13 cellular contexts compared by ENCODE assay signal in genomic region chr4:172042714-172043114, GRCh38.
DNase-seq lines count a peak whose midpoint lies in the region; ATAC-seq and TF ChIP-seq lines count a peak whose summit lies in the region.
"Had no signal": no experiment of that assay in that cellular context is flagged by ENCODE, and none has a peak within 500 bp of the region (broad histone marks: within the 10 kb centered on the region; RNA-seq: fewer than 3 reads in every experiment).

No MANE protein-coding gene starts in this region.

- H3K4me3 ChIP-seq in SJCRH30: no peak overlapping the region
- H3K4me3 ChIP-seq in mucosa of descending colon: no peak overlapping the region
- H3K4me3 ChIP-seq in tibial artery: no peak overlapping the region
- H3K4me3 ChIP-seq: right atrium auricular region had no signal

- intact Hi-C loops in mucosa of descending colon (cut with DNase I, micrococcal nuclease) (no loop called here), tibial artery (cut with DNase I; ENCODE audit: low total_unique reads) (no loop called here)

- no peaks in the 10 kb centered on the region for H3K4me1 Mint-ChIP-seq in effector memory CD8-positive, alpha-beta T cell (ENCODE audit: low read depth in 2 of 2)

- TF ChIP-seq CTCF in mucosa of descending colon (IDR thresholded peaks at IDR 0.05) (no peak), tibial artery (IDR thresholded peaks at IDR 0.05) (no peak)

- H3K4me3 Mint-ChIP-seq in effector memory CD8-positive, alpha-beta T cell: no peak overlapping the region

- H3K36me3 Mint-ChIP-seq in effector memory CD8-positive, alpha-beta T cell (ENCODE audit: insufficient read depth): no peaks in the 10 kb centered on the region

- H3K27me3 ChIP-seq in SJCRH30 (no peaks in the 10 kb centered on the region), tibial artery (no peaks in the 10 kb centered on the region)
- H3K27me3 ChIP-seq: right atrium auricular region had no signal

- peaks cover 7 to 13% of the 10 kb centered on the region in 2 donors for H3K9me3 Mint-ChIP-seq in effector memory CD8-positive, alpha-beta T cell

- no peaks in the 10 kb centered on the region for H3K36me3 ChIP-seq in SJCRH30
- H3K36me3 ChIP-seq in mucosa of descending colon (ENCODE audit: low read depth): no peaks in the 10 kb centered on the region
- no peaks in the 10 kb centered on the region for H3K36me3 ChIP-seq in tibial artery
- H3K36me3 ChIP-seq: right atrium auricular region had no signal

- H3K4me1 ChIP-seq in SJCRH30 (no peaks in the 10 kb centered on the region), mucosa of descending colon (ENCODE audit: low read depth) (no peaks in the 10 kb centered on the region), tibial artery (no peaks in the 10 kb centered on the region)
- H3K4me1 ChIP-seq: right atrium auricular region had no signal

- no peaks in the 10 kb centered on the region for H3K27me3 Mint-ChIP-seq in effector memory CD8-positive, alpha-beta T cell

- peak; percentile 4 for DNase-seq in DMS 273 (lab: John Stamatoyannopoulos, UW; ENCODE audit: unreplicated experiment)
- DNase-seq in DMS 273 treated with DMSO at 0.1 percent for 48 hours (lab: John Stamatoyannopoulos, UW): no peak
- DNase-seq in NCI-H1417 treated with DMSO at 0.1 percent for 48 hours (lab: John Stamatoyannopoulos, UW): peak; percentile 94
- peak; percentile 3 to 22 for DNase-seq in SJCRH30
- peak in 1 of 3 donors; percentile 25 for DNase-seq in mucosa of descending colon
- no peak for DNase-seq in effector memory CD8-positive, alpha-beta T cell
- no peak for DNase-seq in tibial artery
- no peak for DNase-seq in stimulated activated naive CD4-positive, alpha-beta T cell treated with Interleukin-2 at 50 U/mL for 16 hours (lab: John Stamatoyannopoulos, UW)
- DNase-seq: activated effector memory CD4-positive, alpha-beta T cell treated with anti-CD3 and anti-CD28 coated beads, Interleukin-2, amount 50 U/mL, for 16 hours; GDM1; midbrain had no signal

- H3K27ac ChIP-seq in SJCRH30: no peak overlapping the region
- H3K27ac ChIP-seq in tibial artery: no peak overlapping the region
- H3K27ac ChIP-seq: 22Rv1, right atrium auricular region had no signal

- H3K9me3 ChIP-seq in SJCRH30 (replicated peaks) (no peaks in the 10 kb centered on the region), mucosa of descending colon (no peaks in the 10 kb centered on the region), tibial artery (no peaks in the 10 kb centered on the region)
- H3K9me3 ChIP-seq: right atrium auricular region had no signal

- ATAC-seq in mucosa of descending colon: peak; percentile 45
- no peak for ATAC-seq in effector memory CD8-positive, alpha-beta T cell (replicated peaks)

- no peak overlapping the region for H3K27ac Mint-ChIP-seq in effector memory CD8-positive, alpha-beta T cell

Comparison
In these comparisons a context has a peak if more than half of its experiments do, and no peak if none do; other contexts are left out.
1. DNase-seq: peak in DMS 273 (single experiment), NCI-H1417 treated with DMSO at 0.1 percent for 48 hours (single experiment) and SJCRH30 (2 of 2); none in DMS 273 treated with DMSO at 0.1 percent for 48 hours (single experiment), effector memory CD8-positive, alpha-beta T cell (0 of 3), tibial artery (0 of 2) and stimulated activated naive CD4-positive, alpha-beta T cell treated with Interleukin-2 at 50 U/mL for 16 hours (single experiment).